ENCODE assay signal across 1 cellular context in genomic region chr1:20883766-20884165, GRCh38.
TF ChIP-seq lines count a peak whose summit lies in the region.

No MANE protein-coding gene starts in this region.

TF ChIP-seq in IMR-90, 13 proteins besides CTCF, POLR2A, EP300 and RAD21:
- TF ChIP-seq ELK1 (IDR thresholded peaks at IDR 0.05; ENCODE audit: borderline replicate concordance, low read depth, low read length), result no peak
- no peak for TF ChIP-seq USF2 (IDR thresholded peaks at IDR 0.05; ENCODE audit: low read depth, low read length)
